ENCODE assay signal across 8 cellular contexts in genomic region chr4:147683717-147684700, GRCh38. TPM values are rescaled to one million over a fixed set of nuclear protein-coding genes. Genes with fewer than 3 reads are reported as not detected.
A peak's percentile ranks its signal among the peaks of the same experiment; 100 is the strongest.
DNase-seq lines count a peak whose midpoint lies in the region; ATAC-seq, FAIRE-seq and TF ChIP-seq lines count a peak whose summit lies in the region.

Gene PRMT9, minus strand, starts transcription at chr4:147684163. Its CDS starts 176 bp downstream, at chr4:147683987.

- H3K4me1 ChIP-seq in NT2/D1 (ENCODE audit: insufficient read depth, insufficient read length) (no peaks in the 10 kb centered on the region), endothelial cell of umbilical vein (ENCODE audit: control insufficient read depth, extremely low read depth, insufficient read depth, low read length) (peaks cover 15% of the 10 kb centered on the region)

- H3K4me1 Mint-ChIP-seq in Calu3 (ENCODE audit: low read depth, unreplicated experiment), result peaks cover 9% of the 10 kb centered on the region

- H3K4me3 Mint-ChIP-seq in Calu3 (ENCODE audit: low read depth, unreplicated experiment), result peak within 1 kb of the TSS; percentile 85

- H3K27ac Mint-ChIP-seq in Calu3 (ENCODE audit: unreplicated experiment), result peak within 1 kb of the TSS; percentile 59

- H3K9me3 Mint-ChIP-seq in Calu3 (ENCODE audit: low read depth, unreplicated experiment), result no peaks in the 10 kb centered on the region

- H3K9me1 ChIP-seq in endothelial cell of umbilical vein (replicated peaks; ENCODE audit: control insufficient read depth, extremely low read depth, insufficient read depth, low read length), result no peaks in the 10 kb centered on the region

- peak; percentile 86 for DNase-seq in Calu3
- DNase-seq in HT-29 (ENCODE audit: low spot score), result peak; percentile 83
- DNase-seq in NT2/D1 (ENCODE audit: low read depth, low spot score), result peak; percentile 56
- peak; percentile 94 for DNase-seq in activated CD8-positive, alpha-beta memory T cell treated with anti-CD3 and anti-CD28 coated beads, Interleukin-2, amount 50 U/mL, for 48 hours
- DNase-seq in endothelial cell of umbilical vein (ENCODE audit: low read depth, low spot score), result peak; percentile 93
- peak; percentile 89 for DNase-seq in midbrain (lab: John Stamatoyannopoulos, UW)
- peak; percentile 84 to 85 for DNase-seq in stimulated activated CD8-positive, alpha-beta memory T cell treated with anti-CD3 and anti-CD28 coated beads, Interleukin-15, amount 100 ng/mL, for 48 hours (ENCODE audit: low read depth in 2 of 2)

- peak within 1 kb of the TSS; percentile 83 for H3K4me3 ChIP-seq in NT2/D1 (ENCODE audit: insufficient read length, low read depth)
- peak within 1 kb of the TSS; percentile 47 to 85 (median 80) for H3K4me3 ChIP-seq in endothelial cell of umbilical vein (replicated peaks in 1 of 3; ENCODE audit: insufficient read depth in 1 of 3, low read depth in 1 of 3, low read length in 3 of 3)

- H3K27me3 ChIP-seq in NT2/D1 (ENCODE audit: insufficient read depth, insufficient read length) (no peaks in the 10 kb centered on the region), endothelial cell of umbilical vein (ENCODE audit: control insufficient read depth in 2 of 2, insufficient read depth in 2 of 2, low read length in 2 of 2) (no peaks in the 10 kb centered on the region)

- CTCF ChIA-PET in Calu3 (lab: Charles Lee), result interaction anchor here (0.6 to 2.2 kb wide), 3 partner anchors 73 to 1577 kb away, joined by 3 to 10 read pairs (median 3); no protein-coding TSS in a partner anchor
- CTCF ChIA-PET in endothelial cell of umbilical vein (lab: Charles Lee), result interaction anchor here (0.9 to 4.0 kb wide), 13 partner anchors 18 to 182 kb away, joined by 3 to 57 read pairs (median 4); partner anchors contain the start of gene TMEM184C

- BruUV-seq in Calu3 (replicated peaks; lab: Mats Ljungman, UMichigan) (TSS peak; percentile 94), endothelial cell of umbilical vein (replicated peaks; lab: Mats Ljungman, UMichigan) (TSS peak; percentile 96)

- H3K36me3 Mint-ChIP-seq in Calu3 (ENCODE audit: insufficient read depth, unreplicated experiment), result peaks cover 19% of the 10 kb centered on the region

- peak within 1 kb of the TSS; percentile 85 for H2AFZ ChIP-seq in endothelial cell of umbilical vein (ENCODE audit: low read depth, low read length)

- H4K20me1 ChIP-seq in endothelial cell of umbilical vein (replicated peaks; ENCODE audit: control insufficient read depth, extremely low read depth, insufficient read depth, low read length), result no peaks in the 10 kb centered on the region

- intact Hi-C loops in Calu3 (cut with micrococcal nuclease; ENCODE audit: unreplicated experiment) (no loop called here), endothelial cell of umbilical vein (cut with micrococcal nuclease) (loop anchor here (1.0 to 2.0 kb wide), 4 partner anchors 49 to 182 kb away; partner anchors contain the start of genes ARHGAP10 and TMEM184C)

- POLR2A ChIA-PET in endothelial cell of umbilical vein (lab: Charles Lee), result interaction anchor here (0.6 to 1.6 kb wide), 6 partner anchors 9 to 183 kb away, joined by 3 to 8 read pairs (median 6); partner anchors contain the start of genes ARHGAP10 and TMEM184C

- peaks cover 11% of the 10 kb centered on the region for H3K79me2 ChIP-seq in endothelial cell of umbilical vein (ENCODE audit: control insufficient read depth, insufficient read depth, low read length)

- FAIRE-seq in endothelial cell of umbilical vein (lab: Jason Lieb, UNC), result peak; percentile 93

- no peak for TF ChIP-seq CTCF in Calu3 (IDR thresholded peaks at IDR 0.05; ENCODE audit: unreplicated experiment)
- no peak for TF ChIP-seq CTCF in endothelial cell of umbilical vein (IDR thresholded peaks at IDR 0.05; ENCODE audit: extremely low read depth in 1 of 2, insufficient read depth in 1 of 2, low read depth in 1 of 2, low read length in 2 of 2)

- peak within 1 kb of the TSS; percentile 100 for H3K4me2 ChIP-seq in endothelial cell of umbilical vein (ENCODE audit: insufficient read depth, low read length)

- peak; percentile 98 for ATAC-seq in GM21360 (IDR thresholded peaks at IDR 0.05; ENCODE audit: unreplicated experiment)

- TF ChIP-seq POLR2A in endothelial cell of umbilical vein (IDR thresholded peaks at IDR 0.05; ENCODE audit: low read depth, low read length), result peak; percentile 99

- no peaks in the 10 kb centered on the region for H3K27me3 Mint-ChIP-seq in Calu3 (ENCODE audit: unreplicated experiment)

- dilution Hi-C loops in endothelial cell of umbilical vein (cut with MboI; ENCODE audit: extremely low pct_ligation_motif_present, low sequenced_read_pairs), result no loop called here

- H3K9ac ChIP-seq in NT2/D1 (ENCODE audit: insufficient read length, low read depth), result peak within 1 kb of the TSS; percentile 92
- peak within 1 kb of the TSS; percentile 78 for H3K9ac ChIP-seq in endothelial cell of umbilical vein (replicated peaks; ENCODE audit: extremely low read depth, insufficient read depth, low read length)

- H3K9me3 ChIP-seq in NT2/D1 (ENCODE audit: insufficient read depth, low read length), result no peaks in the 10 kb centered on the region
- H3K9me3 ChIP-seq in endothelial cell of umbilical vein (replicated peaks; ENCODE audit: control insufficient read depth, insufficient read depth, low read length), result no peaks in the 10 kb centered on the region

- H3K36me3 ChIP-seq in NT2/D1 (ENCODE audit: insufficient read depth, insufficient read length, low read length) (peaks cover 3% of the 10 kb centered on the region), endothelial cell of umbilical vein (ENCODE audit: control insufficient read depth in 2 of 2, extremely low read depth in 1 of 2, insufficient read depth in 2 of 2, low read length in 2 of 2) (no peaks in the 10 kb centered on the region)

- peak within 1 kb of the TSS; percentile 78 for H3K27ac ChIP-seq in endothelial cell of umbilical vein (ENCODE audit: insufficient read depth, low read depth, low read length)

TF ChIP-seq in endothelial cell of umbilical vein, 7 proteins besides CTCF, POLR2A, EP300 and RAD21:
- TF ChIP-seq MYC (IDR thresholded peaks at IDR 0.05; ENCODE audit: low read depth, low read length), result peak; percentile 85
- TF ChIP-seq FOS (IDR thresholded peaks at IDR 0.05; ENCODE audit: borderline replicate concordance, insufficient read depth, low read length), result peak; percentile 45
- TF ChIP-seq GATA2 (IDR thresholded peaks at IDR 0.05; ENCODE audit: insufficient read depth, insufficient read length, low read depth, low read length), result no peak
- TF ChIP-seq POLR2AphosphoS5 (IDR thresholded peaks at IDR 0.05; ENCODE audit: insufficient read depth, low read depth, low read length), result peak; percentile 99

RNA-seq across cellular contexts. Expression of gene PRMT9, which starts in this region (rescaled TPM):
- total RNA-seq in Calu3 (2022) (4.8 and 7.3 TPM in 2 replicates), endothelial cell of umbilical vein (8.2 and 9.0 TPM in 2 replicates)
- 2.4 and 3.8 TPM in 2 replicates for total RNA-seq in HT-29 (2014; rRNA removed; shearing (Covaris generic))
- 3.2 TPM in 2 replicates for polyA plus RNA-seq in endothelial cell of umbilical vein
- polyA plus RNA-seq in endothelial cell of umbilical vein (2011; cell fraction: cytosol; rRNA removed), result 4.2 and 4.4 TPM in 2 replicates
- polyA plus RNA-seq in endothelial cell of umbilical vein (2011; cell fraction: nucleus; rRNA removed), result 9.8 and 10.9 TPM in 2 replicates
- 4.3 and 7.4 TPM in 2 replicates for polyA plus RNA-seq in endothelial cell of umbilical vein (2012)
- polyA minus RNA-seq in endothelial cell of umbilical vein, result 7.7 and 9.4 TPM in 2 replicates
- 4.6 TPM for polyA minus RNA-seq in endothelial cell of umbilical vein (2011; cell fraction: cytosol; rRNA and poly(A)+ RNA removed)
- 5.7 and 8.9 TPM in 2 replicates for polyA minus RNA-seq in endothelial cell of umbilical vein (2011; cell fraction: nucleus; rRNA and poly(A)+ RNA removed)

Comparison
In these comparisons a context has a peak if more than half of its experiments do, and no peak if none do; other contexts are left out.
1. Peak in every context shown above with its lines: DNase-seq, ATAC-seq, H3K4me3 ChIP-seq and H3K27ac ChIP-seq.